Comparison of ENCODE assay signal across 40 cellular contexts in genomic region chr1:2065699-2066098, GRCh38. TPM values are rescaled to one million over a fixed set of nuclear protein-coding genes. Genes with fewer than 3 reads are reported as not detected.
"Had no signal": no experiment of that assay in that cellular context is flagged by ENCODE, and none has a peak within 500 bp of the region (broad histone marks: within the 10 kb centered on the region; RNA-seq: fewer than 3 reads in every experiment).

No MANE protein-coding gene starts in this region.

- H3K36me3 ChIP-seq: MG63 had no signal

- DNase-seq: Karpas-422, Kasumi-1, MG63, MM.1S, MV-4-11, NCI-H1048, NCI-H1092, NCI-H1092 treated with DMSO at 0.1 percent for 48 hours, NCI-H1105, NCI-H1105 treated with DMSO at 0.1 percent for 48 hours, NCI-H1417, NCI-H1417 treated with DMSO at 0.1 percent for 48 hours, NCI-H1436, NCI-H1436 treated with DMSO at 0.1 percent for 48 hours, NCI-H146, NCI-H1694, NCI-H1694 treated with DMSO at 0.1 percent for 48 hours, NCI-H187, NCI-H187 treated with DMSO at 0.1 percent for 48 hours, NCI-H1930, NCI-H2029, NCI-H2029 treated with DMSO at 0.1 percent for 48 hours, NCI-H2081, NCI-H2081 treated with DMSO at 0.1 percent for 48 hours, NCI-H2107, NCI-H2171, NCI-H2171 treated with DMSO at 0.1 percent for 48 hours, NCI-H2227 treated with DMSO at 0.1 percent for 48 hours, NCI-H226, NCI-H345, NCI-H446, NCI-H446 treated with DMSO at 0.1 percent for 48 hours, NCI-H510A, NCI-H510A treated with DMSO at 0.1 percent for 48 hours, NCI-H524, NCI-H524 treated with DMSO at 0.1 percent for 48 hours had no signal

- H3K4me3 ChIP-seq: MG63 had no signal

RNA-seq across cellular contexts. Expression of gene GABRD, which starts 46.6 kb away (rescaled TPM):
- total RNA-seq: LHCN-M2, M059J, MCF 10A, NCI-H460 had no signal
